Comparison of ENCODE assay signal across 9 cellular contexts in the genomic region with DNA sequence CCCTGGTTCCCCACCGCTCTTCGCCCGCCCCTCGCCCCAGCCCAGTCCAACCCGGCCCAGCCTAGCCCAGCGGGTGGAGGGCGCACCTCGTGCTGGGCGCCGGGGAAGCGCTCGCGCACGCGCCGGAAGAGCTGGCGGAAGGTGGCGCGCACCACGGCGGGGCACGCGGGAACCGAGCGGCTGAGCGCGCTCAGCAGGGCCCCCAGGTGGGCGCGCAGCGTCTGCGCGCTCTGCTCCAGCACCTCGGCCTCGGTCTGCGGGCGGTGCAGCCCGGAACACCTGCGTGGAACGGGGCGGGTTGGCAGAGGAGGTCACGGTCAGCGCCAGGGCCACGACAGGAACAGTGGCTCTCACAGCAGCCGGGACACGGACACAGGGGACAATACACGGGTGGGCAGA. TPM values are rescaled to one million over a fixed set of nuclear protein-coding genes. Genes with fewer than 3 reads are reported as not detected.
DNase-seq lines count a peak whose midpoint lies in the region; ATAC-seq, FAIRE-seq and TF ChIP-seq lines count a peak whose summit lies in the region.
"Not testable (repeated sequence)": the region's sequence is repeated elsewhere in the genome, so short reads cannot be mapped to it uniquely, and the experiment has no call there.
"Had no signal": no experiment of that assay in that cellular context is flagged by ENCODE, and none has a peak within 500 bp of the region (broad histone marks: within the 10 kb centered on the region; RNA-seq: fewer than 3 reads in every experiment).

No MANE protein-coding gene starts in this region.

- TF ChIP-seq EP300 in H1 (IDR thresholded peaks at IDR 0.05; ENCODE audit: borderline replicate concordance in 1 of 2, low read depth in 2 of 2, low read length in 2 of 2) = not testable (repeated sequence)

- not testable (repeated sequence) for H3F3A ChIP-seq in PC-3 (ENCODE audit: low read length, unreplicated experiment)

- FAIRE-seq in H1 (lab: Jason Lieb, UNC) = not testable (repeated sequence)

- WGBS in H1 (ENCODE audit: extremely low coverage in 1 of 2, insufficient coverage in 1 of 2, insufficient read length in 1 of 2, insufficient replicate concordance in 2 of 2, low coverage in 1 of 2, low lambda C conversion rate in 2 of 2, missing lambda C conversion rate in 1 of 2), 2 experiments = 0% methylated on average over 2 of the region's 46 CpGs; no CpG with 5 or more reads in 1 of the 2 experiments

- H2BK20ac ChIP-seq in H1 (ENCODE audit: low read length) = not testable (repeated sequence)

- CTCF ChIA-PET in PC-3 (lab: Charles Lee); H1 (lab: Charles Lee; ENCODE audit: partially characterized antibody): not testable (repeated sequence)

- H4K5ac ChIP-seq in H1 (ENCODE audit: insufficient read length, low read depth, low read length) = not testable (repeated sequence)

- H3K27me3 ChIP-seq in PC-3 (ENCODE audit: low read length); H1 (replicated peaks in 1 of 4; ENCODE audit: control insufficient read depth in 3 of 4, extremely low read depth in 1 of 4, insufficient read depth in 3 of 4, low read length in 3 of 4); mononuclear cell (ENCODE audit: insufficient read depth, low read length): not testable (repeated sequence)

- not testable (repeated sequence) for BruUV-seq in PC-3 (replicated peaks; lab: Mats Ljungman, UMichigan)

- TF ChIP-seq POLR2A in H1 (IDR thresholded peaks at IDR 0.05; ENCODE audit: control extremely low read depth in 1 of 2, low read depth in 2 of 2, low read length in 2 of 2) = not testable (repeated sequence)

- intact Hi-C loops in PC-3 (cut with micrococcal nuclease) = not testable (repeated sequence)

- peak overlapping the region; percentile 78 for H3K4me3 Mint-ChIP-seq in activated T-cell treated with anti-CD3 and anti-CD28 coated beads, Interleukin-2, amount 50 U/mL, for 4 hours

- not testable (repeated sequence) for H4K91ac ChIP-seq in H1 (replicated peaks; ENCODE audit: insufficient read length, low read length)

- H3K9me3 ChIP-seq in PC-3 (ENCODE audit: low read length); H1 (ENCODE audit: insufficient read depth in 2 of 2, low read depth in 1 of 2, low read length in 1 of 2); mononuclear cell (ENCODE audit: low read depth, low read length): not testable (repeated sequence)

- H3K79me2 ChIP-seq in PC-3 (ENCODE audit: low read length) = peaks cover 10% of the 10 kb centered on the region
- H3K79me2 ChIP-seq in H1 (ENCODE audit: control insufficient read depth in 1 of 2, insufficient read depth in 2 of 2, low read length in 2 of 2) = not testable (repeated sequence)

- H3K9me2 ChIP-seq in PC-3 (replicated peaks; ENCODE audit: low read length) = not testable (repeated sequence)

- H3K23me2 ChIP-seq in H1 (ENCODE audit: low read depth, low read length) = peaks cover 15% of the 10 kb centered on the region

- H3K14ac ChIP-seq in H1 (ENCODE audit: insufficient read length) = not testable (repeated sequence)

- H3K9ac ChIP-seq in PC-3 (ENCODE audit: low read length); H1 (replicated peaks in 1 of 4; ENCODE audit: extremely low read depth in 1 of 4, low read depth in 3 of 4, low read length in 3 of 4): not testable (repeated sequence)

- not testable (repeated sequence) for H3K27me3 Mint-ChIP-seq in activated T-cell treated with anti-CD3 and anti-CD28 coated beads, Interleukin-2, amount 50 U/mL, for 4 hours (ENCODE audit: low read depth)

- H3K4me1 Mint-ChIP-seq in activated T-cell treated with anti-CD3 and anti-CD28 coated beads, Interleukin-2, amount 50 U/mL, for 4 hours (ENCODE audit: low read depth) = peaks cover 18% of the 10 kb centered on the region

- H3K4me2 ChIP-seq in PC-3 (ENCODE audit: low read length) = peak overlapping the region; percentile 71
- peak overlapping the region; percentile 49 to 62 for H3K4me2 ChIP-seq in H1 (ENCODE audit: insufficient read depth in 1 of 2, low read depth in 2 of 2, low read length in 2 of 2)

- H3K4me1 ChIP-seq in PC-3 (ENCODE audit: insufficient read depth, low read length); H1 (replicated peaks in 1 of 4; ENCODE audit: control insufficient read depth in 3 of 4, insufficient read depth in 4 of 4, low read length in 3 of 4): not testable (repeated sequence)
- peaks cover 20% of the 10 kb centered on the region for H3K4me1 ChIP-seq in mononuclear cell (ENCODE audit: insufficient read depth, low read length)

- not testable (repeated sequence) for H3K79me1 ChIP-seq in H1 (ENCODE audit: low read depth, low read length)

- not testable (repeated sequence) for H3K9me3 Mint-ChIP-seq in activated T-cell treated with anti-CD3 and anti-CD28 coated beads, Interleukin-2, amount 50 U/mL, for 4 hours

- not testable (repeated sequence) for H2BK15ac ChIP-seq in H1 (ENCODE audit: low read length)

- not testable (repeated sequence) for H2AK5ac ChIP-seq in H1 (ENCODE audit: low read depth, low read length)

- H3K23ac ChIP-seq in H1 (ENCODE audit: insufficient read length) = not testable (repeated sequence)

- H3K56ac ChIP-seq in H1 (replicated peaks; ENCODE audit: insufficient read length, low read depth, low read length) = not testable (repeated sequence)

- not testable (repeated sequence) for H2BK5ac ChIP-seq in H1 (ENCODE audit: low read depth, low read length)

- H4K8ac ChIP-seq in H1 (ENCODE audit: extremely low read depth, insufficient read depth, low read length) = not testable (repeated sequence)

- DNase-seq in COR-L47 (lab: John Stamatoyannopoulos, UW) (peak; percentile 56), H1 (ENCODE audit: low read depth in 1 of 2, low spot score in 2 of 2) (peak in 1 of 2 experiments; percentile 58)
- not testable (repeated sequence) for DNase-seq in PC-3
- peak; percentile 60 for DNase-seq in activated T-cell treated with anti-CD3 and anti-CD28 coated beads, Interleukin-2, amount 50 U/mL, for 4 hours
- peak; percentile 62 for DNase-seq in stimulated activated CD8-positive, alpha-beta memory T cell treated with anti-CD3 and anti-CD28 coated beads, Interleukin-12 subunit alpha, Interleukin-12 subunit beta, amount 100 ng/mL, for 4 hours (ENCODE audit: low read depth)

- not testable (repeated sequence) for H2BK12ac ChIP-seq in H1 (ENCODE audit: low read depth, low read length)

- H3K36me3 ChIP-seq in PC-3 (ENCODE audit: low read depth, low read length); H1 (ENCODE audit: control insufficient read depth in 2 of 4, insufficient read depth in 4 of 4, low read length in 3 of 4): not testable (repeated sequence)

- not testable (repeated sequence) for H2BK120ac ChIP-seq in H1 (replicated peaks; ENCODE audit: low read depth, low read length)

- not testable (repeated sequence) for H2AFZ ChIP-seq in PC-3 (ENCODE audit: low read length); H1 (ENCODE audit: low read length)

- not testable (repeated sequence) for H3K27ac ChIP-seq in PC-3 (ENCODE audit: low read length); H1 (ENCODE audit: low read depth, low read length)

- not testable (repeated sequence) for H4K20me1 ChIP-seq in PC-3 (ENCODE audit: low read length); H1 (replicated peaks in 1 of 2; ENCODE audit: control insufficient read depth in 1 of 2, insufficient read depth in 2 of 2, low read length in 2 of 2)

- H3K4me3 ChIP-seq in PC-3 (ENCODE audit: low read length) = peak overlapping the region; percentile 38; the same call in 1 of the 2 replicates
- peak overlapping the region in 3 of 4 experiments; percentile 17 to 50 (median 23); a peak in 7 of 8 replicates for H3K4me3 ChIP-seq in H1 (ENCODE audit: extremely low read depth in 1 of 4, insufficient read depth in 2 of 4, low read depth in 3 of 4, low read length in 4 of 4)
- H3K4me3 ChIP-seq in mononuclear cell (ENCODE audit: low read length) = peak overlapping the region; percentile 12

- H3K36me3 Mint-ChIP-seq in activated T-cell treated with anti-CD3 and anti-CD28 coated beads, Interleukin-2, amount 50 U/mL, for 4 hours (ENCODE audit: insufficient read depth) = not testable (repeated sequence)

- ATAC-seq in GM21381 (IDR thresholded peaks at IDR 0.05; ENCODE audit: unreplicated experiment) (peak; percentile 54), HG03460 (IDR thresholded peaks at IDR 0.05; ENCODE audit: unreplicated experiment) (peak; percentile 34)
- not testable (repeated sequence) for ATAC-seq in PC-3
- ATAC-seq in activated T-cell treated with anti-CD3 and anti-CD28 coated beads, Interleukin-2, amount 50 U/mL, for 4 hours = peak; percentile 66 to 68

- not testable (repeated sequence) for TF ChIP-seq RAD21 in H1 (IDR thresholded peaks at IDR 0.05 in 1 of 2, conservative IDR thresholded peaks at IDR 0.05 in 1 of 2; ENCODE audit: low read depth in 2 of 2, low read length in 2 of 2)

- H3K4ac ChIP-seq in H1 (replicated peaks; ENCODE audit: insufficient read length, low read depth, low read length) = not testable (repeated sequence)

- POLR2A ChIA-PET in PC-3 (lab: Charles Lee; ENCODE audit: unreplicated experiment); H1 (lab: Charles Lee; ENCODE audit: partially characterized antibody): not testable (repeated sequence)

- peak overlapping the region; percentile 83 for H3K18ac ChIP-seq in H1 (ENCODE audit: extremely low read depth, low read length)

- TF ChIP-seq CTCF in PC-3 (conservative IDR thresholded peaks at IDR 0.05; ENCODE audit: low read depth, low read length); H1 (IDR thresholded peaks at IDR 0.05; ENCODE audit: control extremely low read depth in 1 of 3, insufficient read depth in 1 of 3, low read depth in 1 of 3, low read length in 3 of 3): not testable (repeated sequence)

RNA-seq across cellular contexts. Expression of a gene that starts 4.0 kb away (rescaled TPM):
- total RNA-seq in PC-3 (2014; rRNA removed) (108 and 152 TPM in 2 replicates), mononuclear cell (100 TPM)
- 100 to 1,000 TPM; 147 to 167 (median 165) TPM for total RNA-seq in activated T-cell treated with anti-CD3 and anti-CD28 coated beads, Interleukin-2, amount 50 U/mL, for 4 hours
- total RNA-seq in H1 (2021; fragmentation: NEBNext Ultra II Directional; extraction: Animal tissue kit (Norgen Biotek cat#: 25700)) = 30.9 and 32.1 TPM in 2 replicates
- polyA plus RNA-seq in H1 (2011; rRNA removed) = 56.6 and 63.1 TPM in 2 replicates
- 47.8 TPM for polyA plus RNA-seq in H1 (2011; cell fraction: cytosol; rRNA removed)
- polyA plus RNA-seq in H1 (2011; cell fraction: nucleus; rRNA removed) = 43.1 TPM
- 33.1 to 42.9 TPM (median 38.9 TPM) in 4 replicates for polyA plus RNA-seq in H1 (2012, experiment 1 of 2)
- 38.3 TPM for polyA plus RNA-seq in H1 (2012, experiment 2 of 2)
- polyA plus RNA-seq in H1 (2013, experiment 1 of 2) = 15.5 TPM
- 14.7 TPM for polyA plus RNA-seq in H1 (2013, experiment 2 of 2)
- polyA minus RNA-seq in H1 (2011; rRNA and poly(A)+ RNA removed) = 40.6 and 48.6 TPM in 2 replicates
- polyA minus RNA-seq in H1 (2011; cell fraction: cytosol; rRNA and poly(A)+ RNA removed) = 17.3 TPM
- 25.1 TPM for polyA minus RNA-seq in H1 (2011; cell fraction: nucleus; rRNA and poly(A)+ RNA removed)

RNA-seq across cellular contexts. Expression of a gene that starts 24.9 kb away (rescaled TPM):
- 0.35 and 0.95 TPM in 2 replicates for total RNA-seq in PC-3 (2014; rRNA removed)
- total RNA-seq in activated T-cell treated with anti-CD3 and anti-CD28 coated beads, Interleukin-2, amount 50 U/mL, for 4 hours = under 1 TPM in 1 of 3 donors, not detected in 2; 0.24 TPM
- total RNA-seq in H1 (2021; fragmentation: NEBNext Ultra II Directional; extraction: Animal tissue kit (Norgen Biotek cat#: 25700)) = 1.4 and 2.1 TPM in 2 replicates
- polyA plus RNA-seq in H1 (2011; rRNA removed) = 2.9 and 4.3 TPM in 2 replicates
- polyA plus RNA-seq in H1 (2011; cell fraction: cytosol; rRNA removed) = 4.5 TPM
- polyA plus RNA-seq in H1 (2011; cell fraction: nucleus; rRNA removed) = 3.5 TPM
- polyA plus RNA-seq in H1 (2012, experiment 1 of 2) = 0.94 to 2.6 TPM (median 2.2 TPM) in 4 replicates
- polyA plus RNA-seq in H1 (2012, experiment 2 of 2) = 1.3 TPM
- 0.97 TPM for polyA plus RNA-seq in H1 (2013, experiment 1 of 2)
- polyA plus RNA-seq in H1 (2013, experiment 2 of 2) = 0.90 TPM
- 0.88 and 1.6 TPM in 2 replicates for polyA minus RNA-seq in H1 (2011; rRNA and poly(A)+ RNA removed)
- not detected for polyA minus RNA-seq in H1 (2011; cell fraction: cytosol; rRNA and poly(A)+ RNA removed)
- 0.80 TPM for polyA minus RNA-seq in H1 (2011; cell fraction: nucleus; rRNA and poly(A)+ RNA removed)
- 0.63 TPM for total RNA-seq in mononuclear cell
- total RNA-seq: dermis microvascular lymphatic vessel endothelial cell had no signal

RNA-seq across cellular contexts. Expression of a gene that starts 41.8 kb away (rescaled TPM):
- total RNA-seq in PC-3 (2014; rRNA removed) (19.6 and 21.2 TPM in 2 replicates), mononuclear cell (15.6 TPM)
- total RNA-seq in activated T-cell treated with anti-CD3 and anti-CD28 coated beads, Interleukin-2, amount 50 U/mL, for 4 hours = 10 to 100 TPM; 33.0 to 45.1 (median 37.7) TPM
- total RNA-seq in H1 (2021; fragmentation: NEBNext Ultra II Directional; extraction: Animal tissue kit (Norgen Biotek cat#: 25700)) = 14.5 and 14.9 TPM in 2 replicates
- 12.0 and 20.4 TPM in 2 replicates for polyA plus RNA-seq in H1 (2011; rRNA removed)
- polyA plus RNA-seq in H1 (2011; cell fraction: cytosol; rRNA removed) = 13.0 TPM
- polyA plus RNA-seq in H1 (2011; cell fraction: nucleus; rRNA removed) = 36.8 TPM
- polyA plus RNA-seq in H1 (2012, experiment 1 of 2) = 10.1 to 15.2 TPM (median 13.5 TPM) in 4 replicates
- polyA plus RNA-seq in H1 (2012, experiment 2 of 2) = 12.7 TPM
- polyA plus RNA-seq in H1 (2013, experiment 1 of 2) = 12.6 TPM
- 10.2 TPM for polyA plus RNA-seq in H1 (2013, experiment 2 of 2)
- polyA minus RNA-seq in H1 (2011; rRNA and poly(A)+ RNA removed) = 9.6 TPM in 2 replicates
- 11.3 TPM for polyA minus RNA-seq in H1 (2011; cell fraction: cytosol; rRNA and poly(A)+ RNA removed)
- polyA minus RNA-seq in H1 (2011; cell fraction: nucleus; rRNA and poly(A)+ RNA removed) = 19.8 TPM

RNA-seq across cellular contexts. Expression of a gene that starts 42.8 kb away (rescaled TPM):
- not detected in 2 replicates for total RNA-seq in PC-3 (2014; rRNA removed)
- total RNA-seq in activated T-cell treated with anti-CD3 and anti-CD28 coated beads, Interleukin-2, amount 50 U/mL, for 4 hours = not detected
- total RNA-seq in H1 (2021; fragmentation: NEBNext Ultra II Directional; extraction: Animal tissue kit (Norgen Biotek cat#: 25700)) = not detected in 2 replicates
- polyA plus RNA-seq in H1 (2011; rRNA removed) = not detected in 2 replicates
- polyA plus RNA-seq in H1 (2011; cell fraction: cytosol; rRNA removed) = not detected
- not detected for polyA plus RNA-seq in H1 (2011; cell fraction: nucleus; rRNA removed)
- 0.16 to 0.48 TPM (median 0.32 TPM) in 4 replicates for polyA plus RNA-seq in H1 (2012, experiment 1 of 2)
- polyA plus RNA-seq in H1 (2012, experiment 2 of 2) = 0.08 TPM
- polyA plus RNA-seq in H1 (2013, experiment 1 of 2) = not detected
- not detected for polyA plus RNA-seq in H1 (2013, experiment 2 of 2)
- polyA minus RNA-seq in H1 (2011; rRNA and poly(A)+ RNA removed) = not detected in 2 replicates
- not detected for polyA minus RNA-seq in H1 (2011; cell fraction: cytosol; rRNA and poly(A)+ RNA removed)
- polyA minus RNA-seq in H1 (2011; cell fraction: nucleus; rRNA and poly(A)+ RNA removed) = not detected
- total RNA-seq in mononuclear cell = under 0.01 TPM
- total RNA-seq: dermis microvascular lymphatic vessel endothelial cell had no signal
